In genomic region chr11:1866776-1867175, GRCh38 we compare ENCODE assay signal across 19 cellular contexts. TPM values are rescaled to one million over a fixed set of nuclear protein-coding genes. Genes with fewer than 3 reads are reported as not detected.
DNase-seq lines count a peak whose midpoint lies in the region; ATAC-seq and TF ChIP-seq lines count a peak whose summit lies in the region.
"Had no signal": no experiment of that assay in that cellular context is flagged by ENCODE, and none has a peak within 500 bp of the region (broad histone marks: within the 10 kb centered on the region; RNA-seq: fewer than 3 reads in every experiment).

No MANE protein-coding gene starts in this region.

- no peak overlapping the region for H3K4ac ChIP-seq in neuronal stem cell (ENCODE audit: low read length)

- H3K9me3 ChIP-seq in heart left ventricle (no peaks in the 10 kb centered on the region), gastroesophageal sphincter (no peaks in the 10 kb centered on the region), neuronal stem cell (replicated peaks in 1 of 2; ENCODE audit: control insufficient read depth in 2 of 2, insufficient read depth in 1 of 2, low read depth in 1 of 2, low read length in 2 of 2) (no peaks in the 10 kb centered on the region), vagina (no peaks in the 10 kb centered on the region)

- H2BK15ac ChIP-seq in neuronal stem cell (ENCODE audit: low read length), result peak overlapping the region; percentile 99

- peak in 3 of 5 donors; percentile 24 to 61 (median 26) for DNase-seq in heart left ventricle
- no peak for DNase-seq in left cardiac atrium
- no peak for DNase-seq in neuronal stem cell (ENCODE audit: low spot score)
- DNase-seq in vagina (ENCODE audit: extremely low spot score in 2 of 2), result no peak
- no peak for DNase-seq in activated T-cell treated with anti-CD3 and anti-CD28 coated beads, Interleukin-2, amount 50 U/mL, for 1 hour
- DNase-seq: C1 segment of cervical spinal cord, GF-D8, HFFc6, KG1, NCI-H1092, NCI-H146, NCI-H2081 treated with DMSO at 0.1 percent for 48 hours, NCI-H2227 treated with DMSO at 0.1 percent for 48 hours, NCI-H524 treated with DMSO at 0.1 percent for 48 hours, SHP77 had no signal

- no peaks in the 10 kb centered on the region for H3K79me1 ChIP-seq in neuronal stem cell (ENCODE audit: low read depth, low read length)

- intact Hi-C loops in heart left ventricle (cut with DNase I), result no loop called here
- intact Hi-C loops in left cardiac atrium (cut with DNase I), result no loop called here
- intact Hi-C loops in vagina (cut with DNase I), result no loop called here

- no peak overlapping the region for H3K9ac ChIP-seq in neuronal stem cell (ENCODE audit: low read depth, low read length, poor library complexity)

- no peak overlapping the region for H3K14ac ChIP-seq in neuronal stem cell (ENCODE audit: low read length)

- no peak overlapping the region for H4K8ac ChIP-seq in neuronal stem cell (ENCODE audit: low read depth, low read length)

- H3K4me2 ChIP-seq in neuronal stem cell (ENCODE audit: insufficient read depth, low read length, poor library complexity, severe bottlenecking), result no peak overlapping the region

- peak overlapping the region in 7 of 12 donors; percentile 1 to 93 (median 54) for H3K27ac ChIP-seq in heart left ventricle
- peak overlapping the region in 3 of 4 donors; percentile 6 to 88 (median 24) for H3K27ac ChIP-seq in gastroesophageal sphincter
- H3K27ac ChIP-seq in neuronal stem cell (replicated peaks; ENCODE audit: low read length), result no peak overlapping the region
- peak overlapping the region; percentile 96 for H3K27ac ChIP-seq in vagina

- ATAC-seq in heart left ventricle (no peak), left cardiac atrium (no peak), gastroesophageal sphincter (no peak), GM21529 (IDR thresholded peaks at IDR 0.05; ENCODE audit: unreplicated experiment) (no peak), HG03460 (IDR thresholded peaks at IDR 0.05; ENCODE audit: unreplicated experiment) (no peak)
- ATAC-seq: Panc1 had no signal

- H3K4me3 ChIP-seq in heart left ventricle (peak overlapping the region in 6 of 12 donors; percentile 52 to 70 (median 58)), gastroesophageal sphincter (no peak overlapping the region), neuronal stem cell (ENCODE audit: low read length in 2 of 2) (no peak overlapping the region), vagina (no peak overlapping the region)

- H2BK12ac ChIP-seq in neuronal stem cell (ENCODE audit: low read length), result peak overlapping the region; percentile 90

- H2BK120ac ChIP-seq in neuronal stem cell (ENCODE audit: low read depth, low read length), result no peak overlapping the region

- H3K4me1 ChIP-seq in heart left ventricle (peaks cover 11 to 69% (median 25%) of the 10 kb centered on the region in 12 donors), gastroesophageal sphincter (peaks cover 0 to 82% (median 36%) of the 10 kb centered on the region in 3 donors), neuronal stem cell (ENCODE audit: control insufficient read depth in 2 of 2, insufficient read depth in 1 of 2, low read depth in 1 of 2, low read length in 2 of 2) (peaks cover 28 to 38% of the 10 kb centered on the region in 2 donors), vagina (peaks cover 85% of the 10 kb centered on the region)

- peak overlapping the region; percentile 79 for H2AK5ac ChIP-seq in neuronal stem cell (ENCODE audit: low read depth, low read length)

- H3K27me3 ChIP-seq in heart left ventricle (peaks cover 0 to 10% (median 0%) of the 10 kb centered on the region in 9 donors), gastroesophageal sphincter (peaks cover 23% of the 10 kb centered on the region), neuronal stem cell (ENCODE audit: control insufficient read depth in 3 of 3, insufficient read depth in 3 of 3, low read depth in 1 of 3, low read length in 3 of 3) (peaks cover 0 to 3% (median 0%) of the 10 kb centered on the region in 3 experiments), vagina (no peaks in the 10 kb centered on the region)

- peak overlapping the region; percentile 85 for H3K18ac ChIP-seq in neuronal stem cell (ENCODE audit: low read length)

- WGBS in heart left ventricle, 4 donors, result 56 to 95% (median 72%) methylated on average over 4 to 15 of the region's 15 CpGs
- WGBS in gastroesophageal sphincter (ENCODE audit: low coverage in 1 of 2), 2 donors, result 92% methylated on average over 5 of the region's 15 CpGs; no CpG with 5 or more reads in 1 of the 2 donors
- no CpG with 5 or more reads among the region's 15 CpGs for WGBS in neuronal stem cell (ENCODE audit: extremely low coverage in 2 of 2, insufficient read length in 2 of 2, insufficient replicate concordance in 1 of 2), 2 donors

- H3K23ac ChIP-seq in neuronal stem cell (ENCODE audit: low read depth, low read length, poor library complexity), result no peak overlapping the region

- H3K36me3 ChIP-seq in heart left ventricle (peaks cover 0 to 4% (median 0%) of the 10 kb centered on the region in 9 donors), gastroesophageal sphincter (no peaks in the 10 kb centered on the region), neuronal stem cell (replicated peaks in 1 of 2; ENCODE audit: control insufficient read depth in 2 of 2, insufficient read depth in 2 of 2, low read length in 2 of 2) (no peaks in the 10 kb centered on the region), vagina (no peaks in the 10 kb centered on the region)

- TF ChIP-seq CTCF in heart left ventricle (IDR thresholded peaks at IDR 0.05) (no peak), gastroesophageal sphincter (IDR thresholded peaks at IDR 0.05) (no peak), vagina (IDR thresholded peaks at IDR 0.05) (no peak)

- TF ChIP-seq EP300 in gastroesophageal sphincter (IDR thresholded peaks at IDR 0.05), result no peak

- H2AFZ ChIP-seq in neuronal stem cell (ENCODE audit: low read length), result no peak overlapping the region

- peak overlapping the region; percentile 82 for H2BK5ac ChIP-seq in neuronal stem cell (ENCODE audit: low read length)

- no peak for TF ChIP-seq POLR2A in heart left ventricle (IDR thresholded peaks at IDR 0.05)
- TF ChIP-seq POLR2A in gastroesophageal sphincter (IDR thresholded peaks at IDR 0.05), result no peak
- TF ChIP-seq POLR2A in vagina (IDR thresholded peaks at IDR 0.05), result no peak

- H4K91ac ChIP-seq in neuronal stem cell (ENCODE audit: low read depth, low read length, poor library complexity), result no peak overlapping the region

RNA-seq across cellular contexts. Expression of gene LSP1, which starts 13.9 kb away (rescaled TPM):
- 10 to 100 TPM; 11.4 to 86.8 (median 16.4) TPM for total RNA-seq in heart left ventricle
- polyA plus RNA-seq in heart left ventricle, result 10 to 100 TPM; 10.0 to 20.6 TPM
- 10 to 100 TPM; 24.9 to 31.2 TPM for total RNA-seq in left cardiac atrium
- total RNA-seq in gastroesophageal sphincter, result 100 to 1,000 TPM in 1 of 4 donors, 10 to 100 TPM in 3; 13.4 to 133 (median 47.7) TPM
- 0.13 TPM for polyA plus RNA-seq in neuronal stem cell (2013, experiment 1 of 2)
- 0.73 TPM for polyA plus RNA-seq in neuronal stem cell (2013, experiment 2 of 2)
- total RNA-seq in vagina, result 32.7 TPM

RNA-seq across cellular contexts. Expression of gene PRR33, which starts 24.9 kb away (rescaled TPM):
- total RNA-seq in heart left ventricle, result 1 to 10 TPM in 8 of 9 donors, under 1 TPM in 1; 0.81 to 5.1 (median 2.4) TPM
- polyA plus RNA-seq in heart left ventricle, result 1 to 10 TPM in 1 of 2 donors, under 1 TPM in 1; 0.08 to 4.6 TPM
- total RNA-seq in left cardiac atrium, result under 1 TPM; 0.10 to 0.50 TPM
- not detected for total RNA-seq in gastroesophageal sphincter
- not detected for polyA plus RNA-seq in neuronal stem cell (2013, experiment 1 of 2)
- polyA plus RNA-seq in neuronal stem cell (2013, experiment 2 of 2), result not detected
- total RNA-seq in vagina, result not detected
- total RNA-seq: HFFc6 had no signal

RNA-seq across cellular contexts. Expression of gene TNNI2, which starts 28.0 kb away (rescaled TPM):
- total RNA-seq in heart left ventricle (1 to 10 TPM in 1 of 9 donors, under 1 TPM in 1, not detected in 7; 0.72 to 3.3 TPM), left cardiac atrium (under 1 TPM; 0.35 to 0.52 TPM), gastroesophageal sphincter (1 to 10 TPM in 1 of 4 donors, not detected in 3; 1.0 TPM), vagina (not detected)
- polyA plus RNA-seq in heart left ventricle, result under 1 TPM in 1 of 2 donors, not detected in 1; 0.22 TPM
- 0.13 TPM for polyA plus RNA-seq in neuronal stem cell (2013, experiment 1 of 2)
- polyA plus RNA-seq in neuronal stem cell (2013, experiment 2 of 2), result not detected
- total RNA-seq: HFFc6 had no signal

RNA-seq across cellular contexts. Expression of gene SYT8, which starts 32.0 kb away (rescaled TPM):
- not detected for total RNA-seq in heart left ventricle
- polyA plus RNA-seq in heart left ventricle, result under 1 TPM in 1 of 2 donors, not detected in 1; 0.08 TPM
- total RNA-seq in left cardiac atrium, result not detected
- 1 to 10 TPM in 1 of 4 donors, not detected in 3; 2.2 TPM for total RNA-seq in gastroesophageal sphincter
- polyA plus RNA-seq in neuronal stem cell (2013, experiment 1 of 2), result not detected
- not detected for polyA plus RNA-seq in neuronal stem cell (2013, experiment 2 of 2)
- 1.2 TPM for total RNA-seq in vagina
- total RNA-seq: HFFc6 had no signal

RNA-seq across cellular contexts. Expression of gene TNNT3, which starts 52.7 kb away (rescaled TPM):
- 10 to 100 TPM; 17.1 to 84.5 (median 49.0) TPM for total RNA-seq in heart left ventricle
- 10 to 100 TPM; 40.8 to 45.5 TPM for polyA plus RNA-seq in heart left ventricle
- total RNA-seq in left cardiac atrium, result 10 to 100 TPM; 11.7 to 28.5 TPM
- 1 to 10 TPM; 1.7 to 4.3 (median 2.5) TPM for total RNA-seq in gastroesophageal sphincter
- 0.49 TPM for polyA plus RNA-seq in neuronal stem cell (2013, experiment 1 of 2)
- 0.32 TPM for polyA plus RNA-seq in neuronal stem cell (2013, experiment 2 of 2)
- 20.4 TPM for total RNA-seq in vagina
- total RNA-seq: HFFc6 had no signal

Comparison
In these comparisons a context has a peak if more than half of its experiments do, and no peak if none do; other contexts are left out.
1. DNase-seq: peak in heart left ventricle (3 of 5); none in left cardiac atrium (single experiment), neuronal stem cell (single experiment), vagina (0 of 2) and activated T-cell treated with anti-CD3 and anti-CD28 coated beads, Interleukin-2, amount 50 U/mL, for 1 hour (single experiment).